Comparison of ENCODE assay signal across 1 cellular context in genomic region chr17:38867179-38867994, GRCh38.
TF ChIP-seq lines count a peak whose summit lies in the region.

No MANE protein-coding gene starts in this region.

TF ChIP-seq in H1, 55 proteins besides CTCF, POLR2A, EP300 and RAD21:
- TF ChIP-seq ATF3 (IDR thresholded peaks at IDR 0.05; ENCODE audit: insufficient read depth, low read depth, low read length) = no peak
- TF ChIP-seq HDAC2 (IDR thresholded peaks at IDR 0.05; ENCODE audit: borderline replicate concordance in 1 of 2, low read depth in 2 of 2, low read length in 2 of 2) = no peak
- no peak for TF ChIP-seq GABPA (IDR thresholded peaks at IDR 0.05; ENCODE audit: borderline replicate concordance, insufficient read depth, low read length)
- TF ChIP-seq YY1 (IDR thresholded peaks at IDR 0.05; ENCODE audit: low read depth, low read length) = no peak
- no peak for TF ChIP-seq FOSL1 (IDR thresholded peaks at IDR 0.05; ENCODE audit: insufficient read depth, low read depth, low read length)
- no peak for TF ChIP-seq EGR1 (IDR thresholded peaks at IDR 0.05; ENCODE audit: borderline replicate concordance, low read depth, low read length)
- TF ChIP-seq JUN (IDR thresholded peaks at IDR 0.05; ENCODE audit: low read depth, low read length) = no peak
- no peak for TF ChIP-seq TCF12 (IDR thresholded peaks at IDR 0.05; ENCODE audit: low read depth, low read length)
- TF ChIP-seq BCL11A (IDR thresholded peaks at IDR 0.05; ENCODE audit: low read depth in 2 of 2, low read length in 2 of 2) = no peak
- TF ChIP-seq SP1 (IDR thresholded peaks at IDR 0.05; ENCODE audit: low read depth, low read length) = no peak
- TF ChIP-seq HDAC6 (IDR thresholded peaks at IDR 0.05; ENCODE audit: low read depth, low read length) = no peak
- TF ChIP-seq ASH2L (IDR thresholded peaks at IDR 0.05; ENCODE audit: low read length) = peak; percentile 25
- no peak for TF ChIP-seq CBX8 (IDR thresholded peaks at IDR 0.05; ENCODE audit: borderline replicate concordance, low read depth, low read length)
- 0 out of 4 replicates have a peak, but pooled peaks of 1 of the 2 experiments have one; percentile 51 for TF ChIP-seq SIN3A (conservative IDR thresholded peaks at IDR 0.05 in 1 of 2, IDR thresholded peaks at IDR 0.05 in 1 of 2; ENCODE audit: low read depth in 1 of 2, low read length in 2 of 2)
- no peak; the same call in 1 of the 2 replicates for TF ChIP-seq TAF1 (IDR thresholded peaks at IDR 0.05; ENCODE audit: low read depth, low read length)
- no peak for TF ChIP-seq MAX (IDR thresholded peaks at IDR 0.05)
- no peak for TF ChIP-seq CHD1 (IDR thresholded peaks at IDR 0.05; ENCODE audit: low read depth, low read length)
- TF ChIP-seq TEAD4 (IDR thresholded peaks at IDR 0.05; ENCODE audit: low read depth, low read length) = no peak
- no peak for TF ChIP-seq USF2 (IDR thresholded peaks at IDR 0.05; ENCODE audit: low read length)
- TF ChIP-seq E2F6 (IDR thresholded peaks at IDR 0.05) = no peak
- TF ChIP-seq GTF2F1 (IDR thresholded peaks at IDR 0.05; ENCODE audit: borderline replicate concordance, low read depth, low read length) = no peak
- TF ChIP-seq JUND (IDR thresholded peaks at IDR 0.05; ENCODE audit: low read length) = no peak
- TF ChIP-seq ZNF274 (IDR thresholded peaks at IDR 0.05; ENCODE audit: borderline replicate concordance, extremely low read depth, low read length) = no peak
- TF ChIP-seq ATF2 (IDR thresholded peaks at IDR 0.05; ENCODE audit: low read length) = peak; percentile 41; the same call in 1 of the 2 replicates
- peak; percentile 92 for TF ChIP-seq MAFK (IDR thresholded peaks at IDR 0.05; ENCODE audit: low read depth, low read length)
- TF ChIP-seq NANOG (IDR thresholded peaks at IDR 0.05; ENCODE audit: insufficient read depth, low read depth, low read length, poor library complexity, severe bottlenecking) = no peak
- TF ChIP-seq TAF7 (optimal IDR thresholded peaks at IDR 0.05; ENCODE audit: borderline replicate concordance, low read depth, low read length) = no peak
- no peak for TF ChIP-seq SP4 (IDR thresholded peaks at IDR 0.05; ENCODE audit: low read length)
- TF ChIP-seq CHD2 (IDR thresholded peaks at IDR 0.05; ENCODE audit: low read length) = no peak
- no peak for TF ChIP-seq POLR2AphosphoS5 (IDR thresholded peaks at IDR 0.05; ENCODE audit: low read depth, low read length)
- no peak for TF ChIP-seq CHD7 (IDR thresholded peaks at IDR 0.05; ENCODE audit: insufficient replicate concordance, low read length)
- peak; percentile 85 for TF ChIP-seq BACH1 (IDR thresholded peaks at IDR 0.05; ENCODE audit: low read length)
- TF ChIP-seq CTBP2 (IDR thresholded peaks at IDR 0.05; ENCODE audit: borderline replicate concordance, insufficient read depth, insufficient read length, low read length) = no peak
- TF ChIP-seq SIRT6 (IDR thresholded peaks at IDR 0.05; ENCODE audit: low read length) = no peak
- TF ChIP-seq NRF1 (IDR thresholded peaks at IDR 0.05; ENCODE audit: low read depth, low read length) = no peak; the same call in 1 of the 2 replicates
- no peak for TF ChIP-seq KDM4A (IDR thresholded peaks at IDR 0.05; ENCODE audit: low read depth, low read length, severe bottlenecking)
- TF ChIP-seq RXRA (IDR thresholded peaks at IDR 0.05; ENCODE audit: insufficient read depth, low read depth, low read length) = no peak
- TF ChIP-seq CREB1 (IDR thresholded peaks at IDR 0.05) = no peak
- TF ChIP-seq TBP (IDR thresholded peaks at IDR 0.05; ENCODE audit: low read depth, low read length) = peak; percentile 99
- TF ChIP-seq BRCA1 (IDR thresholded peaks at IDR 0.05; ENCODE audit: low read depth, low read length) = no peak
- TF ChIP-seq EZH2 (IDR thresholded peaks at IDR 0.05; ENCODE audit: low read depth, low read length, severe bottlenecking) = no peak
- TF ChIP-seq KDM1A (IDR thresholded peaks at IDR 0.05; ENCODE audit: borderline replicate concordance, low read length) = no peak
- no peak for TF ChIP-seq RFX5 (IDR thresholded peaks at IDR 0.05; ENCODE audit: borderline replicate concordance, low read depth, low read length)
- TF ChIP-seq SAP30 (IDR thresholded peaks at IDR 0.05; ENCODE audit: insufficient read depth, insufficient replicate concordance, low read length) = no peak
- TF ChIP-seq PHF8 (conservative IDR thresholded peaks at IDR 0.05; ENCODE audit: low read depth, low read length) = no peak; the same call in 1 of the 2 replicates
- TF ChIP-seq POU5F1 (IDR thresholded peaks at IDR 0.05; ENCODE audit: low read depth, low read length) = no peak
- TF ChIP-seq SP2 (IDR thresholded peaks at IDR 0.05; ENCODE audit: low read length) = no peak
- no peak for TF ChIP-seq SIX5 (IDR thresholded peaks at IDR 0.05; ENCODE audit: low read depth, low read length)
- TF ChIP-seq RBBP5 (IDR thresholded peaks at IDR 0.05; ENCODE audit: borderline replicate concordance, low read depth, low read length) = no peak
- TF ChIP-seq SUZ12 (IDR thresholded peaks at IDR 0.05; ENCODE audit: low read length) = no peak
- TF ChIP-seq SRF (IDR thresholded peaks at IDR 0.05; ENCODE audit: low read depth, low read length) = no peak
